ENCODE assay signal across 14 cellular contexts in the genomic region with DNA sequence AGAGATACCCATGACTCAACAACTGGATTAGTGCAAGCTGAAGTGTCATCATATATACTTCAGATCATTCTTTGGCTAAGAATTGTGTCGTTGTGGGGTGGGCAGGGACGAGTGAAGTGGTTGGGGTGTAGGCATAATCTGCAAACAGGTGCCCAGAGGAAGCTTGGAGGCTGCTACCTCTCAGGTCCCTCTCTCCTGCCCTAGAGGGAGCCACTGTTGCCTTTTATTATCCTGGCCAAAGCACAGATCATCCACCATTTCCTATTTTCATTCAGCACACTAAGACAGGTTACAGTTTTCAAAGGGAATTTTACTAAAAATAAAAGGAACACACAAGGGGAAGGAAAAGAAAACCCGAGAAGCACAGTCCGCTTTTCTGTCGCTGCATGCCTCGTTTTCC.
DNase-seq lines count a peak whose midpoint lies in the region; FAIRE-seq and TF ChIP-seq lines count a peak whose summit lies in the region.
"Had no signal": no experiment of that assay in that cellular context is flagged by ENCODE, and none has a peak within 500 bp of the region (broad histone marks: within the 10 kb centered on the region; RNA-seq: fewer than 3 reads in every experiment).

No MANE protein-coding gene starts in this region.

- no peak overlapping the region for H3K9ac ChIP-seq in H9 (ENCODE audit: extremely low read depth, insufficient read length, low read length)
- no peak overlapping the region for H3K9ac ChIP-seq in H1 (replicated peaks in 1 of 4; ENCODE audit: extremely low read depth in 1 of 4, low read depth in 3 of 4, low read length in 3 of 4)
- H3K9ac ChIP-seq in mesendoderm (ENCODE audit: low read length), result no peak overlapping the region
- H3K9ac ChIP-seq: BLaER1 had no signal

- H2AFZ ChIP-seq in H9 (ENCODE audit: low read length) (no peak overlapping the region), H1 (ENCODE audit: low read length) (0 out of 2 replicates have a peak overlapping the region, but pooled peaks have one; percentile 67)

- POLR2A ChIA-PET in H1 (lab: Charles Lee; ENCODE audit: partially characterized antibody), result no interaction called here

- no peaks in the 10 kb centered on the region; the same call in 1 of the 2 replicates for H3K27me3 Mint-ChIP-seq in H9 (ENCODE audit: low read depth)

- H3K27me3 ChIP-seq in H9 (ENCODE audit: insufficient read depth, low read length) (no peaks in the 10 kb centered on the region), H1 (replicated peaks in 1 of 4; ENCODE audit: control insufficient read depth in 3 of 4, extremely low read depth in 1 of 4, insufficient read depth in 3 of 4, low read length in 3 of 4) (peaks cover 0 to 1% (median 0%) of the 10 kb centered on the region in 4 experiments; a peak in 1 of 7 replicates), mesendoderm (ENCODE audit: insufficient read depth, low read length, poor library complexity) (no peaks in the 10 kb centered on the region)
- H3K27me3 ChIP-seq: BLaER1 had no signal

- TF ChIP-seq CTCF in H9 (conservative IDR thresholded peaks at IDR 0.05) (peak; percentile 55; the same call in 2 of the 3 replicates), H1 (IDR thresholded peaks at IDR 0.05; ENCODE audit: control extremely low read depth in 1 of 3, insufficient read depth in 1 of 3, low read depth in 1 of 3, low read length in 3 of 3) (peak; percentile 32 to 56 (median 43); a peak in 3 of 4 replicates)

- no peak overlapping the region; a peak in 1 of 7 replicates for H3K27ac Mint-ChIP-seq in H9

- no peak overlapping the region for H3K23ac ChIP-seq in H9 (ENCODE audit: insufficient read length, low read depth, low read length)
- no peak overlapping the region for H3K23ac ChIP-seq in H1 (ENCODE audit: insufficient read length)
- no peak overlapping the region for H3K23ac ChIP-seq in mesendoderm (ENCODE audit: low read length)

- H4K5ac ChIP-seq in H9 (ENCODE audit: insufficient read length, low read depth, low read length), result no peak overlapping the region
- H4K5ac ChIP-seq in H1 (ENCODE audit: insufficient read length, low read depth, low read length), result no peak overlapping the region
- no peak overlapping the region for H4K5ac ChIP-seq in mesendoderm (ENCODE audit: low read length)

- H3K18ac ChIP-seq in H9 (ENCODE audit: insufficient read length, low read depth, low read length) (no peak overlapping the region), H1 (ENCODE audit: extremely low read depth, low read length) (no peak overlapping the region), mesendoderm (ENCODE audit: low read length) (no peak overlapping the region)

- no peak for TF ChIP-seq EP300 in H1 (IDR thresholded peaks at IDR 0.05; ENCODE audit: borderline replicate concordance in 1 of 2, low read depth in 2 of 2, low read length in 2 of 2)

- H2BK15ac ChIP-seq in H9 (ENCODE audit: low read depth, low read length), result no peak overlapping the region
- H2BK15ac ChIP-seq in H1 (ENCODE audit: low read length), result no peak overlapping the region
- no peak overlapping the region for H2BK15ac ChIP-seq in mesendoderm (replicated peaks; ENCODE audit: low read depth)

- H3K9me3 ChIP-seq in H9 (ENCODE audit: control insufficient read depth, low read depth, low read length) (no peaks in the 10 kb centered on the region), H1 (ENCODE audit: insufficient read depth in 2 of 2, low read depth in 1 of 2, low read length in 1 of 2) (no peaks in the 10 kb centered on the region)
- H3K9me3 ChIP-seq: BLaER1, Caco-2 had no signal

- peaks cover 0 to 2% of the 10 kb centered on the region in 2 experiments; a peak in 2 of 4 replicates for H3K4me1 Mint-ChIP-seq in H9
- H3K4me1 Mint-ChIP-seq: CD8-positive, alpha-beta memory T cell had no signal

- H2AK5ac ChIP-seq in H9 (ENCODE audit: insufficient read length, low read length) (no peak overlapping the region), H1 (ENCODE audit: low read depth, low read length) (no peak overlapping the region), mesendoderm (ENCODE audit: low read length) (no peak overlapping the region)

- peak; percentile 60 for FAIRE-seq in H1 (lab: Jason Lieb, UNC)
- FAIRE-seq: GM12891 had no signal

- no peak overlapping the region for H3K4ac ChIP-seq in H9 (ENCODE audit: low read depth, low read length)
- H3K4ac ChIP-seq in H1 (replicated peaks; ENCODE audit: insufficient read length, low read depth, low read length), result no peak overlapping the region
- no peak overlapping the region for H3K4ac ChIP-seq in mesendoderm (ENCODE audit: low read depth, low read length)

- H4K20me1 ChIP-seq in H9 (ENCODE audit: control insufficient read depth, insufficient read depth, insufficient read length) (no peaks in the 10 kb centered on the region), H1 (replicated peaks in 1 of 2; ENCODE audit: control insufficient read depth in 1 of 2, insufficient read depth in 2 of 2, low read length in 2 of 2) (no peaks in the 10 kb centered on the region)
- H4K20me1 ChIP-seq: BLaER1 had no signal

- TF ChIP-seq RAD21 in H1 (IDR thresholded peaks at IDR 0.05 in 1 of 2, conservative IDR thresholded peaks at IDR 0.05 in 1 of 2; ENCODE audit: low read depth in 2 of 2, low read length in 2 of 2), result peak; percentile 60

- H3K14ac ChIP-seq in H9 (ENCODE audit: insufficient read depth, low read length), result no peak overlapping the region
- no peak overlapping the region for H3K14ac ChIP-seq in H1 (ENCODE audit: insufficient read length)

- CTCF ChIA-PET in H1 (lab: Charles Lee; ENCODE audit: partially characterized antibody), result interaction anchor here (1.0 kb wide), 1 partner anchor 28 kb away, joined by 3 read pairs; no protein-coding TSS in a partner anchor

- H2BK5ac ChIP-seq in H9 (ENCODE audit: insufficient read length, low read length), result no peak overlapping the region
- peak overlapping the region; percentile 16 for H2BK5ac ChIP-seq in H1 (ENCODE audit: low read depth, low read length)
- H2BK5ac ChIP-seq in mesendoderm (ENCODE audit: low read length), result no peak overlapping the region

- peak; percentile 0 for DNase-seq in DMS53 (lab: John Stamatoyannopoulos, UW)
- DNase-seq in DMS53 treated with DMSO at 0.1 percent for 48 hours (lab: John Stamatoyannopoulos, UW; ENCODE audit: unreplicated experiment), result no peak
- DNase-seq in H9, result peak; percentile 36
- no peak for DNase-seq in H1 (ENCODE audit: low read depth in 1 of 2, low spot score in 2 of 2)
- DNase-seq in mesendoderm, result peak; percentile 15
- DNase-seq in cerebellum (ENCODE audit: low spot score), result no peak
- DNase-seq in GM03348 (ENCODE audit: low spot score), result no peak
- no peak for DNase-seq in HK-2 (ENCODE audit: unreplicated experiment)
- DNase-seq: Caco-2; CD8-positive, alpha-beta memory T cell; IMR-90 had no signal

- H3K27ac ChIP-seq in H9 (ENCODE audit: insufficient read length, low read depth, low read length), result no peak overlapping the region
- H3K27ac ChIP-seq in H1 (ENCODE audit: low read depth, low read length), result no peak overlapping the region
- H3K27ac ChIP-seq in mesendoderm (ENCODE audit: low read depth, low read length), result no peak overlapping the region
- H3K27ac ChIP-seq: 22Rv1, BLaER1 had no signal

- TF ChIP-seq POLR2A in H1 (IDR thresholded peaks at IDR 0.05; ENCODE audit: control extremely low read depth in 1 of 2, low read depth in 2 of 2, low read length in 2 of 2), result no peak

- H3K4me3 Mint-ChIP-seq in H9, result no peak overlapping the region
- H3K4me3 Mint-ChIP-seq: CD8-positive, alpha-beta memory T cell had no signal

- WGBS in H9 (ENCODE audit: extremely low coverage, insufficient read length, low lambda C conversion rate), result no CpG with 5 or more reads among the region's 6 CpGs
- 91% methylated on average over 2 of the region's 6 CpGs; no CpG with 5 or more reads in 1 of the 2 experiments for WGBS in H1 (ENCODE audit: extremely low coverage in 1 of 2, insufficient coverage in 1 of 2, insufficient read length in 1 of 2, insufficient replicate concordance in 2 of 2, low coverage in 1 of 2, low lambda C conversion rate in 2 of 2, missing lambda C conversion rate in 1 of 2), 2 experiments
- no CpG with 5 or more reads among the region's 6 CpGs for WGBS in mesendoderm (ENCODE audit: extremely low coverage, insufficient coverage, low lambda C conversion rate)

- H2BK120ac ChIP-seq in H9 (ENCODE audit: low read depth, low read length, poor library complexity, severe bottlenecking) (no peak overlapping the region), H1 (replicated peaks; ENCODE audit: low read depth, low read length) (no peak overlapping the region), mesendoderm (ENCODE audit: low read depth, low read length) (no peak overlapping the region)

- no peak overlapping the region for H2BK20ac ChIP-seq in H9 (ENCODE audit: low read depth, low read length, poor library complexity, severe bottlenecking)
- H2BK20ac ChIP-seq in H1 (ENCODE audit: low read length), result no peak overlapping the region

- H3K4me3 ChIP-seq in H1 (ENCODE audit: extremely low read depth in 1 of 4, insufficient read depth in 2 of 4, low read depth in 3 of 4, low read length in 4 of 4) (no peak overlapping the region), mesendoderm (ENCODE audit: low read length) (no peak overlapping the region)
- H3K4me3 ChIP-seq: BLaER1 had no signal

- H2BK12ac ChIP-seq in H9 (ENCODE audit: insufficient read length, low read depth, low read length), result no peak overlapping the region
- no peak overlapping the region for H2BK12ac ChIP-seq in H1 (ENCODE audit: low read depth, low read length)

- no peak overlapping the region for H4K8ac ChIP-seq in H9 (replicated peaks; ENCODE audit: insufficient read length, low read depth, low read length)
- no peak overlapping the region for H4K8ac ChIP-seq in H1 (ENCODE audit: extremely low read depth, insufficient read depth, low read length)
- H4K8ac ChIP-seq in mesendoderm (ENCODE audit: low read depth, low read length), result no peak overlapping the region

- H3K4me2 ChIP-seq in H9 (ENCODE audit: insufficient read depth, insufficient read length, low read length), result no peak overlapping the region
- H3K4me2 ChIP-seq in H1 (ENCODE audit: insufficient read depth in 1 of 2, low read depth in 2 of 2, low read length in 2 of 2), result no peak overlapping the region
- H3K4me2 ChIP-seq in mesendoderm (ENCODE audit: low read length), result no peak overlapping the region
- H3K4me2 ChIP-seq: BLaER1 had no signal

- no peak overlapping the region for H4K91ac ChIP-seq in H9 (ENCODE audit: insufficient read length, low read depth, low read length)
- no peak overlapping the region for H4K91ac ChIP-seq in H1 (replicated peaks; ENCODE audit: insufficient read length, low read length)

- H3K36me3 ChIP-seq in H1 (ENCODE audit: control insufficient read depth in 2 of 4, insufficient read depth in 4 of 4, low read length in 3 of 4) (no peaks in the 10 kb centered on the region), mesendoderm (ENCODE audit: control insufficient read depth, insufficient read depth, low read length) (no peaks in the 10 kb centered on the region)
- H3K36me3 ChIP-seq: BLaER1 had no signal

- H3K56ac ChIP-seq in H9 (ENCODE audit: insufficient read length, low read depth, low read length) (no peak overlapping the region), H1 (replicated peaks; ENCODE audit: insufficient read length, low read depth, low read length) (no peak overlapping the region), mesendoderm (ENCODE audit: low read length) (no peak overlapping the region)

- no peak overlapping the region for H3T11ph ChIP-seq in H9 (ENCODE audit: low read length)

- H3K23me2 ChIP-seq in H9 (ENCODE audit: insufficient read length, low read depth, low read length, poor library complexity, severe bottlenecking) (no peaks in the 10 kb centered on the region), H1 (ENCODE audit: low read depth, low read length) (no peaks in the 10 kb centered on the region)

- H3K79me2 ChIP-seq in H9 (ENCODE audit: insufficient read depth, low read length), result no peaks in the 10 kb centered on the region
- H3K79me2 ChIP-seq in H1 (ENCODE audit: control insufficient read depth in 1 of 2, insufficient read depth in 2 of 2, low read length in 2 of 2), result no peaks in the 10 kb centered on the region
- H3K79me2 ChIP-seq in mesendoderm (ENCODE audit: control insufficient read depth, insufficient read depth, low read length), result no peaks in the 10 kb centered on the region

- 0 out of 7 replicates have a peak, but pooled peaks cover 0 to 4% (median 0%) of the 10 kb centered on the region in 3 experiments for H3K36me3 Mint-ChIP-seq in H9 (ENCODE audit: insufficient read depth in 1 of 3, low read depth in 3 of 3)
- H3K36me3 Mint-ChIP-seq: CD8-positive, alpha-beta memory T cell had no signal

- no peaks in the 10 kb centered on the region; a peak in 2 of 5 replicates for H3K9me3 Mint-ChIP-seq in H9

- no peaks in the 10 kb centered on the region for H3K79me1 ChIP-seq in H9 (ENCODE audit: insufficient read depth, low read depth, low read length, poor library complexity, severe bottlenecking)
- no peaks in the 10 kb centered on the region for H3K79me1 ChIP-seq in H1 (ENCODE audit: low read depth, low read length)
- no peaks in the 10 kb centered on the region for H3K79me1 ChIP-seq in mesendoderm (ENCODE audit: low read length)

- H3K4me1 ChIP-seq in H9 (ENCODE audit: insufficient read depth, low read length) (no peaks in the 10 kb centered on the region), H1 (replicated peaks in 1 of 4; ENCODE audit: control insufficient read depth in 3 of 4, insufficient read depth in 4 of 4, low read length in 3 of 4) (peaks cover 0 to 4% (median 0%) of the 10 kb centered on the region in 4 experiments; a peak in 1 of 7 replicates), mesendoderm (ENCODE audit: control insufficient read depth, low read depth, low read length) (peaks cover 2% of the 10 kb centered on the region)
- H3K4me1 ChIP-seq: BLaER1, Caco-2 had no signal

Comparison
In these comparisons a context has a peak if more than half of its experiments do, and no peak if none do; other contexts are left out.
1. DNase-seq: peak in DMS53 (single experiment), H9 (single experiment) and mesendoderm (single experiment); none in DMS53 treated with DMSO at 0.1 percent for 48 hours (single experiment), H1 (0 of 2), cerebellum (single experiment), GM03348 (single experiment) and HK-2 (single experiment).